ENCODE assay signal across 13 cellular contexts in the genomic region with DNA sequence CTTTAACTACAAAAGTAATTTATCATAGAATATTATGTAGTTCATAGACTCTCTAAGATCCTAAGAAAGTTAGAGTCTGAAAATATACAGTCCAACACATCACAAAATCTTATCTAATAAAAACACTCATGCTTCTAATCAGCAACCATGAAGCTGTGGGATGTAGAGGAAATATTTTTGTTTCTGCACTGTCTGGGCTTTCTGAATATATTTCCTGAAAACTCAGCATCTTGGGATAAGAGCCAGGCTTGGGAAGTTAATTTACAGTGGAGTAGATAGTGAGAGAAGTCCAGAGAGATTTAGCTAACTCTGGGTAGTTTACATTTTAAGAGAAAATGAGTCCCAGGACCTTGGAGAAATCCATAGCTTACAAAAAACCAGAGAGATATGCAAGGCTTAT.
"Had no signal": no experiment of that assay in that cellular context is flagged by ENCODE, and none has a peak within 500 bp of the region (broad histone marks: within the 10 kb centered on the region; RNA-seq: fewer than 3 reads in every experiment).

No MANE protein-coding gene starts in this region.

- H3K36me3 ChIP-seq: sigmoid colon, thoracic aorta had no signal

- ATAC-seq: activated T-cell treated with anti-CD3 and anti-CD28 coated beads, Interleukin-2, amount 50 U/mL, for 72 hours had no signal

- H3K4me3 ChIP-seq: dorsolateral prefrontal cortex, sigmoid colon had no signal

- DNase-seq: activated CD4-positive, alpha-beta T cell treated with anti-CD3 and anti-CD28 coated beads, Interleukin-2, amount 10 ng/mL, durations not matched to agents 7 days and 5 days; activated CD8-positive, alpha-beta memory T cell treated with anti-CD3 and anti-CD28 coated beads, Interleukin-2, amount 50 U/mL, for 48 hours; activated gamma-delta T cell; activated T-cell treated with anti-CD3 and anti-CD28 coated beads, Interleukin-2, amount 50 U/mL, for 72 hours; dorsolateral prefrontal cortex; endodermal cell; erythroblast; hypothalamus; nephron progenitor cell; occipital lobe; sigmoid colon; stimulated activated CD4-positive, alpha-beta T cell treated with anti-CD3 and anti-CD28 coated beads, Interleukin-2, amount 100 ng/mL, for 24 hours had no signal

- H3K27ac ChIP-seq: dorsolateral prefrontal cortex, sigmoid colon had no signal

- H3K9me3 ChIP-seq: sigmoid colon, thoracic aorta had no signal

- H3K27me3 ChIP-seq: dorsolateral prefrontal cortex, sigmoid colon had no signal

- H3K4me1 ChIP-seq: sigmoid colon had no signal
